8 cellular contexts compared by ENCODE assay signal in the genomic region with DNA sequence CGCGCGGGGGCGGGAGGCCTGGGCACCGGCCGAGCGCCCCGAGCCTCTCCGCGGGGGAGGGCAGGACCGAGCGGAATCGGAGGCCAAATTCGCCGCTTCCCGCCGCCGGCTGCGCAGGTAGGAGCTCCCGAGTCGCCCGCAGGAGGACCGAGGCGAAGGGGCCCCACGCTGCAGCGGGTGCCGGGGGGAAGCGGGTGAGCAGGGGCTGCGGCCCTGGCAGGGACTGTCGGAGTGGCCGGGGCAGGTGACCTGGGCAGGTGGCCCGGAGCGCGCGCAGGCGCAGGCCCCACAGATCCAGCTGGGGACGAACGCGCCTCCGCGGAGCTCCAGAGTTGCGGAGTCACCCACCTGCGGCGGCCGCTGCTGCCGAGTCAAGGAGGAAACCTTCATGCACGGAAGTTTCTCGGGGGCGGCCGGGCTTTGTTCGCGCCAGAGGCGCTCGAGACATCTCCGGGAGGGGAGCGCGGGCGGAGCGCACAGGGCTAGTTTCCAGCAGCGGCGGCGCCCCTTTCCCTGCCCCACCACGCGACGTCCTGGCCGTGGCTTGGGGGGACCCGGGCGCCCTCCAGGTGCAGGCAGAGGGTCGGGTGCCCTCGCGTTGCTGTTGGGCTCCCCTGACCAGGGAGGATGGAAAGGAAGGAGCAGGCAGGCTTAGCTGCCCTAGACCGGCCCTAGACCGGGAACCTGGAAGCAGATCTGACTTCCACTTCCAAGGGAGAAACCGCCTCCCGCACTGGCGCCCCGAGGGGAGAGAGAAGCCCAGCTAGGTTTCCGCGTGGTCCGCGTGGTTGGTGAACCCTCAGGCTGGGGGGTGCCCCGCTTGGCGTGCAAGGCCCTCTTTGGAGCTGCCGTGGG. TPM values are rescaled to one million over a fixed set of nuclear protein-coding genes. Genes with fewer than 3 reads are reported as not detected.
A peak's percentile ranks its signal among the peaks of the same experiment; 100 is the strongest.
DNase-seq lines count a peak whose midpoint lies in the region; ATAC-seq and TF ChIP-seq lines count a peak whose summit lies in the region.

No MANE protein-coding gene starts in this region.

- H3K27me3 ChIP-seq in heart left ventricle (peaks cover 0 to 35% (median 10%) of the 10 kb centered on the region in 9 donors), sigmoid colon (peaks cover 18 to 70% (median 39%) of the 10 kb centered on the region in 3 donors)

- H3K36me3 ChIP-seq in OCI-LY7 (ENCODE audit: insufficient read depth, low read length) (peaks cover 24% of the 10 kb centered on the region; the same call in 1 of the 2 replicates), heart left ventricle (no peaks in the 10 kb centered on the region), sigmoid colon (no peaks in the 10 kb centered on the region)

- H3K27ac ChIP-seq in OCI-LY7 (ENCODE audit: low read depth, low read length, poor library complexity, severe bottlenecking) (peak overlapping the region; percentile 53), heart left ventricle (peak overlapping the region; percentile 46 to 82 (median 74)), sigmoid colon (peak overlapping the region; percentile 32 to 69 (median 50))

- CTCF ChIA-PET in OCI-LY7 (lab: Charles Lee; ENCODE audit: unreplicated experiment) = interaction anchor here (0.6 kb wide), 1 partner anchor 156 kb away, joined by 3 read pairs; no protein-coding TSS in a partner anchor

- H3K4me1 ChIP-seq in OCI-LY7 (ENCODE audit: insufficient read depth, low read length, poor library complexity, severe bottlenecking) = peaks cover 57% of the 10 kb centered on the region
- H3K4me1 ChIP-seq in heart left ventricle = peaks cover 0 to 66% (median 36%) of the 10 kb centered on the region in 12 donors
- H3K4me1 ChIP-seq in sigmoid colon = peaks cover 0 to 32% (median 25%) of the 10 kb centered on the region in 4 donors

- TF ChIP-seq CTCF in OCI-LY7 (conservative IDR thresholded peaks at IDR 0.05; ENCODE audit: low read length) (no peak), heart left ventricle (IDR thresholded peaks at IDR 0.05) (no peak), sigmoid colon (IDR thresholded peaks at IDR 0.05) (no peak)

- H3K79me2 ChIP-seq in OCI-LY7 (ENCODE audit: insufficient read depth, low read depth, low read length) = peaks cover 53% of the 10 kb centered on the region

- no peak for TF ChIP-seq POLR2A in heart left ventricle (IDR thresholded peaks at IDR 0.05)
- no peak for TF ChIP-seq POLR2A in sigmoid colon (IDR thresholded peaks at IDR 0.05)

- DNase-seq in OCI-LY7 (ENCODE audit: low spot score) (peak; percentile 76), activated gamma-delta T cell (lab: John Stamatoyannopoulos, UW) (peak; percentile 36), heart left ventricle (peak in 1 of 5 donors; percentile 35), sigmoid colon (no peak), hepatic stellate cell (ENCODE audit: low spot score) (no peak)

- WGBS in heart left ventricle, 4 donors = 1 to 4% (median 2%) methylated on average over 24 to 84 of the region's 84 CpGs
- 1 to 2% methylated on average over 84 of the region's 84 CpGs for WGBS in sigmoid colon, 2 donors

- ATAC-seq in GM18502 (IDR thresholded peaks at IDR 0.05; ENCODE audit: poor library complexity, unreplicated experiment) = peak; percentile 29
- ATAC-seq in HG02884 (IDR thresholded peaks at IDR 0.05; ENCODE audit: unreplicated experiment) = peak; percentile 10
- ATAC-seq in heart left ventricle = peak in 3 of 4 donors; percentile 2 to 8 (median 4)
- ATAC-seq in GM18519 (IDR thresholded peaks at IDR 0.05; ENCODE audit: low FRiP score, unreplicated experiment) = no peak

- H2AFZ ChIP-seq in OCI-LY7 (ENCODE audit: low read length) = no peak overlapping the region; the same call in 1 of the 2 replicates

- H3K9me2 ChIP-seq in OCI-LY7 (ENCODE audit: insufficient read depth, low read length) = no peaks in the 10 kb centered on the region

- intact Hi-C loops in OCI-LY7 (cut with micrococcal nuclease; ENCODE audit: unreplicated experiment) = loop anchor here (1.0 kb wide), 1 partner anchor 19 kb away; no protein-coding TSS in a partner anchor
- intact Hi-C loops in heart left ventricle (cut with DNase I) = no loop called here
- intact Hi-C loops in sigmoid colon (cut with DNase I) = no loop called here

- peak overlapping the region; percentile 95 for H3K4me2 ChIP-seq in OCI-LY7 (ENCODE audit: low read length)

- peak overlapping the region; percentile 94 for H3K4me3 ChIP-seq in OCI-LY7 (ENCODE audit: low read depth, low read length, poor library complexity, severe bottlenecking)
- peak overlapping the region; percentile 49 to 82 (median 70) for H3K4me3 ChIP-seq in heart left ventricle
- peak overlapping the region; percentile 18 to 52 (median 46) for H3K4me3 ChIP-seq in sigmoid colon

- H3K9me3 ChIP-seq in OCI-LY7 (ENCODE audit: low read length) (no peaks in the 10 kb centered on the region), heart left ventricle (no peaks in the 10 kb centered on the region), sigmoid colon (no peaks in the 10 kb centered on the region)

- no peak for TF ChIP-seq EP300 in sigmoid colon (IDR thresholded peaks at IDR 0.05)

- POLR2A ChIA-PET in OCI-LY7 (lab: Charles Lee) = interaction anchor here (0.5 to 3.0 kb wide), 5 partner anchors 8 to 151 kb away, joined by 3 to 14 read pairs (median 4); no protein-coding TSS in a partner anchor

- BruUV-seq in OCI-LY7 (replicated peaks; lab: Mats Ljungman, UMichigan) = no TSS peak

- peaks cover 10% of the 10 kb centered on the region; the same call in 1 of the 2 replicates for H4K20me1 ChIP-seq in OCI-LY7 (ENCODE audit: insufficient read depth, low read length)

RNA-seq across cellular contexts. Expression of gene SLCO4A1, which starts 0.6 kb away (rescaled TPM):
- 34.4 and 52.4 TPM in 2 replicates for total RNA-seq in OCI-LY7 (2014; rRNA removed; shearing (Covaris generic))
- total RNA-seq in OCI-LY7 (2022) (30.4 and 34.3 TPM in 2 replicates), heart left ventricle (10 to 100 TPM in 5 of 9 donors, 1 to 10 TPM in 3, under 1 TPM in 1; 1.00 to 54.0 (median 10.4) TPM), sigmoid colon (10 to 100 TPM in 1 of 4 donors, 1 to 10 TPM in 3; 5.1 to 13.2 (median 6.6) TPM)
- polyA plus RNA-seq in heart left ventricle (10 to 100 TPM; 14.5 to 24.4 TPM), sigmoid colon (10 to 100 TPM in 1 of 3 donors, 1 to 10 TPM in 2; 3.6 to 26.3 (median 4.2) TPM)

Comparison
In these comparisons a context has a peak if more than half of its experiments do, and no peak if none do; other contexts are left out.
1. DNase-seq: peak in OCI-LY7 (single experiment) and activated gamma-delta T cell (single experiment); none in sigmoid colon (single experiment) and hepatic stellate cell (single experiment).
2. Peak in every context shown above with its lines, with median percentiles within 50 percentile points of each other: H3K27ac ChIP-seq and H3K4me3 ChIP-seq.